ENCODE assay signal across 5 cellular contexts in genomic region chr9:129636343-129636742, GRCh38. TPM values are rescaled to one million over a fixed set of nuclear protein-coding genes. Genes with fewer than 3 reads are reported as not detected.
"Had no signal": no experiment of that assay in that cellular context is flagged by ENCODE, and none has a peak within 500 bp of the region (broad histone marks: within the 10 kb centered on the region; RNA-seq: fewer than 3 reads in every experiment).

No MANE protein-coding gene starts in this region.

RNA-seq across cellular contexts. Expression of gene C9orf50, which starts 15.4 kb away (rescaled TPM):
- total RNA-seq: GM23338, H1, H9, HT-29 had no signal
- polyA plus RNA-seq: GM23338, H1, IgD-negative memory B cell had no signal

RNA-seq across cellular contexts. Expression of gene PRRX2, which starts 29.1 kb away (rescaled TPM):
- total RNA-seq: HT-29 had no signal
- polyA plus RNA-seq: IgD-negative memory B cell had no signal
